16 cellular contexts compared by ENCODE assay signal in the genomic region with DNA sequence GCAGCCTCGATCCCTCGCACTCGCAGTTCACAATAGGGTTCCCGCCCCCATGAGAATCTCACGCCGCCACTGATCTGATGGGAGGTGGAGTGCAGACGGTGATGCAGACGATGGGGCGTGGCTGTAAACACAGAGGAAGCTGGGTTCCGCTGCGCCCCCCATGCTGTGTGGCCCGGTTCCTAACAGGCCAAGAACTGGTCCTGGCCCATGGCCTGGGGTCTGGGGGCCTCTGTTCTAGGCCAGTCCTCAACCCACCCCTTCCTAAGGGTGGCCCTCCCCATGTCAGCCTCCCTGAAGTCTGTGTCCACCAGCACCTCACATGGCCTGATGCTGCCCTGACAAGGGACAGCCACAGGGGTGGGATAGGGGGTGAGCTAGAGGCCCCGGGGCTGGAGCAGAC. TPM values are rescaled to one million over a fixed set of nuclear protein-coding genes. Genes with fewer than 3 reads are reported as not detected.
A peak's percentile ranks its signal among the peaks of the same experiment; 100 is the strongest.
DNase-seq lines count a peak whose midpoint lies in the region; ATAC-seq and TF ChIP-seq lines count a peak whose summit lies in the region.
"Had no signal": no experiment of that assay in that cellular context is flagged by ENCODE, and none has a peak within 500 bp of the region (broad histone marks: within the 10 kb centered on the region; RNA-seq: fewer than 3 reads in every experiment).

No MANE protein-coding gene starts in this region.

- H3K9me3 Mint-ChIP-seq in stimulated activated naive CD8-positive, alpha-beta T cell treated with anti-CD3 and anti-CD28 coated beads, Interleukin-15, amount 100 ng/mL, for 72 hours = no peaks in the 10 kb centered on the region
- no peaks in the 10 kb centered on the region for H3K9me3 Mint-ChIP-seq in activated T-cell treated with anti-CD3 and anti-CD28 coated beads, Interleukin-2, amount 50 U/mL, for 4 hours
- H3K9me3 Mint-ChIP-seq: CD8-positive, alpha-beta T cell had no signal

- H3K27ac ChIP-seq in dorsolateral prefrontal cortex = peak overlapping the region in 33 of 59 donors; percentile 0 to 99 (median 90)
- H3K27ac ChIP-seq in psoas muscle = no peak overlapping the region

- peak; percentile 7 for ATAC-seq in stimulated activated naive CD8-positive, alpha-beta T cell treated with anti-CD3 and anti-CD28 coated beads, Interleukin-15, Interleukin-2, amounts not matched to agents 100 U/mL and 50 U/mL, for 24 hours
- no peak for ATAC-seq in stimulated activated naive CD8-positive, alpha-beta T cell treated with anti-CD3 and anti-CD28 coated beads, Interleukin-15, amount 100 ng/mL, for 72 hours
- no peak for ATAC-seq in psoas muscle
- no peak for ATAC-seq in activated T-cell treated with anti-CD3 and anti-CD28 coated beads, Interleukin-2, amount 50 U/mL, for 4 hours
- ATAC-seq: CD8-positive, alpha-beta T cell; HepG2 had no signal

- POLR2A ChIA-PET in GM10248 (lab: Yijun Ruan, JAX) = no interaction called here

- no peaks in the 10 kb centered on the region for H3K4me1 Mint-ChIP-seq in stimulated activated naive CD8-positive, alpha-beta T cell treated with anti-CD3 and anti-CD28 coated beads, Interleukin-15, amount 100 ng/mL, for 72 hours
- no peaks in the 10 kb centered on the region for H3K4me1 Mint-ChIP-seq in activated T-cell treated with anti-CD3 and anti-CD28 coated beads, Interleukin-2, amount 50 U/mL, for 4 hours (ENCODE audit: low read depth)
- H3K4me1 Mint-ChIP-seq: CD14-positive monocyte had no signal

- peaks cover 8% of the 10 kb centered on the region for H3K27me3 Mint-ChIP-seq in stimulated activated naive CD8-positive, alpha-beta T cell treated with anti-CD3 and anti-CD28 coated beads, Interleukin-15, amount 100 ng/mL, for 72 hours
- H3K27me3 Mint-ChIP-seq in activated T-cell treated with anti-CD3 and anti-CD28 coated beads, Interleukin-2, amount 50 U/mL, for 4 hours (ENCODE audit: low read depth) = peaks cover 9% of the 10 kb centered on the region

- intact Hi-C loops in dorsolateral prefrontal cortex (cut with DNase I) (no loop called here), psoas muscle (cut with DNase I) (no loop called here)

- WGBS in psoas muscle, 3 donors = 74 to 79% (median 76%) methylated on average over 13 of the region's 13 CpGs

- no peaks in the 10 kb centered on the region for H3K36me3 Mint-ChIP-seq in activated T-cell treated with anti-CD3 and anti-CD28 coated beads, Interleukin-2, amount 50 U/mL, for 4 hours (ENCODE audit: insufficient read depth)
- H3K36me3 Mint-ChIP-seq: CD14-positive monocyte; CD8-positive, alpha-beta T cell had no signal

- no peak for DNase-seq in stimulated activated naive CD8-positive, alpha-beta T cell treated with anti-CD3 and anti-CD28 coated beads, Interleukin-15, Interleukin-2, amounts not matched to agents 100 U/mL and 50 U/mL, for 24 hours
- no peak for DNase-seq in stimulated activated naive CD8-positive, alpha-beta T cell treated with anti-CD3 and anti-CD28 coated beads, Interleukin-15, amount 100 ng/mL, for 72 hours
- DNase-seq in dorsolateral prefrontal cortex (no peak), psoas muscle (peak; percentile 3 to 7), GM10248 (ENCODE audit: extremely low spot score) (no peak), GM10266 (ENCODE audit: extremely low spot score) (no peak)
- DNase-seq in activated T-cell treated with anti-CD3 and anti-CD28 coated beads, Interleukin-2, amount 50 U/mL, for 4 hours = no peak
- DNase-seq: CD8-positive, alpha-beta T cell; COR-L47; DMS153; DMS79 treated with DMSO at 0.1 percent for 48 hours; EL; HCEC 1CT had no signal

- no peaks in the 10 kb centered on the region for H3K4me1 ChIP-seq in psoas muscle

- TF ChIP-seq CTCF in dorsolateral prefrontal cortex (IDR thresholded peaks at IDR 0.05 in 54 of 56, conservative IDR thresholded peaks at IDR 0.05 in 2 of 56; ENCODE audit: low read depth in 1 of 56, partially characterized antibody in 56 of 56) (no peak), psoas muscle (IDR thresholded peaks at IDR 0.05) (no peak), GM10248 (IDR thresholded peaks at IDR 0.05; ENCODE audit: control extremely low read depth, extremely low read depth, low read depth, missing control alignments) (no peak), GM10266 (IDR thresholded peaks at IDR 0.05; ENCODE audit: control insufficient read depth, insufficient read depth, low read depth, missing control alignments) (no peak)

- CTCF ChIA-PET in GM10248 (lab: Yijun Ruan, JAX) = no interaction called here

- no peaks in the 10 kb centered on the region for H3K36me3 ChIP-seq in psoas muscle (ENCODE audit: insufficient read depth in 1 of 2, low read depth in 1 of 2)

- no peak overlapping the region for H3K4me3 Mint-ChIP-seq in stimulated activated naive CD8-positive, alpha-beta T cell treated with anti-CD3 and anti-CD28 coated beads, Interleukin-15, amount 100 ng/mL, for 72 hours
- no peak overlapping the region for H3K4me3 Mint-ChIP-seq in activated T-cell treated with anti-CD3 and anti-CD28 coated beads, Interleukin-2, amount 50 U/mL, for 4 hours
- H3K4me3 Mint-ChIP-seq: CD14-positive monocyte; CD8-positive, alpha-beta T cell had no signal

- no peaks in the 10 kb centered on the region for H3K27me3 ChIP-seq in dorsolateral prefrontal cortex
- H3K27me3 ChIP-seq in psoas muscle (ENCODE audit: insufficient read depth in 3 of 3, low read length in 2 of 3) = peaks cover 0 to 49% (median 2%) of the 10 kb centered on the region in 3 donors

- no peaks in the 10 kb centered on the region for H3K9me3 ChIP-seq in psoas muscle

- no peak overlapping the region for H3K4me3 ChIP-seq in dorsolateral prefrontal cortex
- no peak overlapping the region for H3K4me3 ChIP-seq in psoas muscle

- no peak overlapping the region for H3K27ac Mint-ChIP-seq in stimulated activated naive CD8-positive, alpha-beta T cell treated with anti-CD3 and anti-CD28 coated beads, Interleukin-15, amount 100 ng/mL, for 72 hours
- H3K27ac Mint-ChIP-seq: CD14-positive monocyte; CD8-positive, alpha-beta T cell had no signal

RNA-seq across cellular contexts. Expression of a gene that starts 15.1 kb away (rescaled TPM):
- total RNA-seq in dorsolateral prefrontal cortex (1 to 10 TPM in 114 of 120 experiments, under 1 TPM in 6; 0.35 to 4.6 (median 2.1) TPM), psoas muscle (under 1 TPM; 0.29 to 0.56 (median 0.49) TPM)
- under 1 TPM; 0.29 to 0.55 (median 0.52) TPM for polyA plus RNA-seq in psoas muscle
- total RNA-seq in activated T-cell treated with anti-CD3 and anti-CD28 coated beads, Interleukin-2, amount 50 U/mL, for 4 hours = under 1 TPM in 2 of 3 donors, not detected in 1; 0.13 to 0.15 TPM
- total RNA-seq: CD8-positive, alpha-beta T cell had no signal
- polyA plus RNA-seq: AG04450, CD14-positive monocyte had no signal

Comparison
In these comparisons a context has a peak if more than half of its experiments do, and no peak if none do; other contexts are left out.
1. DNase-seq: peak in psoas muscle (2 of 2); none in stimulated activated naive CD8-positive, alpha-beta T cell treated with anti-CD3 and anti-CD28 coated beads, Interleukin-15, Interleukin-2, amounts not matched to agents 100 U/mL and 50 U/mL, for 24 hours (single experiment), stimulated activated naive CD8-positive, alpha-beta T cell treated with anti-CD3 and anti-CD28 coated beads, Interleukin-15, amount 100 ng/mL, for 72 hours (0 of 2), dorsolateral prefrontal cortex (0 of 10), GM10248 (single experiment), GM10266 (single experiment) and activated T-cell treated with anti-CD3 and anti-CD28 coated beads, Interleukin-2, amount 50 U/mL, for 4 hours (single experiment).